Comparison of ENCODE assay signal across 8 cellular contexts in genomic region chr11:124622531-124623451, GRCh38. TPM values are rescaled to one million over a fixed set of nuclear protein-coding genes. Genes with fewer than 3 reads are reported as not detected.
DNase-seq lines count a peak whose midpoint lies in the region; ATAC-seq and TF ChIP-seq lines count a peak whose summit lies in the region.

A gene with protein sequence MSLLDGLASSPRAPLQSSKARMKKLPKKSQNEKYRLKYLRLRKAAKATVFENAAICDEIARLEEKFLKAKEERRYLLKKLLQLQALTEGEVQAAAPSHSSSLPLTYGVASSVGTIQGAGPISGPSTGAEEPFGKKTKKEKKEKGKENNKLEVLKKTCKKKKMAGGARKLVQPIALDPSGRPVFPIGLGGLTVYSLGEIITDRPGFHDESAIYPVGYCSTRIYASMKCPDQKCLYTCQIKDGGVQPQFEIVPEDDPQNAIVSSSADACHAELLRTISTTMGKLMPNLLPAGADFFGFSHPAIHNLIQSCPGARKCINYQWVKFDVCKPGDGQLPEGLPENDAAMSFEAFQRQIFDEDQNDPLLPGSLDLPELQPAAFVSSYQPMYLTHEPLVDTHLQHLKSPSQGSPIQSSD (plus strand): TSS chr11:124622864. CDS start chr11:124623084, 220 bp downstream.

- H3K9me3 ChIP-seq in mucosa of rectum (ENCODE audit: control insufficient read depth in 2 of 2, low read length in 2 of 2): no peaks in the 10 kb centered on the region

- H3K4me3 ChIP-seq in mucosa of rectum (ENCODE audit: low read length in 2 of 2): peak within 1 kb of the TSS; percentile 93 to 97

- peaks cover 49% of the 10 kb centered on the region for H3K36me3 Mint-ChIP-seq in activated T-cell treated with anti-CD3 and anti-CD28 coated beads, Interleukin-2, amount 50 U/mL, for 24 hours (ENCODE audit: low read depth)

- in situ Hi-C loops in KBM-7 (cut with MboI; ENCODE audit: low pct_unique_long_range_greater_than_20kb, low sequenced_read_pairs): no loop called here

- DNase-seq in DMS153 (lab: John Stamatoyannopoulos, UW) (peak; percentile 82), KBM-7 (peak; percentile 93), erythroblast (lab: John Stamatoyannopoulos, UW) (peak; percentile 92)
- DNase-seq in activated T-cell treated with anti-CD3 and anti-CD28 coated beads, Interleukin-2, amount 50 U/mL, for 24 hours: peak; percentile 85
- peak; percentile 85 for DNase-seq in stimulated activated CD8-positive, alpha-beta memory T cell treated with anti-CD3 and anti-CD28 coated beads, Interleukin-4, amount 100 ng/mL, for 48 hours

- peaks cover 21 to 27% of the 10 kb centered on the region in 2 donors for H3K36me3 ChIP-seq in mucosa of rectum (ENCODE audit: control insufficient read depth in 2 of 2, insufficient read depth in 2 of 2, low read length in 2 of 2)

- peak within 1 kb of the TSS; percentile 91 to 94 for H3K9ac ChIP-seq in mucosa of rectum (ENCODE audit: low read depth in 1 of 2, low read length in 2 of 2)

- no peaks in the 10 kb centered on the region for H3K9me3 Mint-ChIP-seq in activated T-cell treated with anti-CD3 and anti-CD28 coated beads, Interleukin-2, amount 50 U/mL, for 24 hours

- H3K4me3 Mint-ChIP-seq in activated T-cell treated with anti-CD3 and anti-CD28 coated beads, Interleukin-2, amount 50 U/mL, for 24 hours: peak within 1 kb of the TSS; percentile 93

- H3K27me3 Mint-ChIP-seq in activated T-cell treated with anti-CD3 and anti-CD28 coated beads, Interleukin-2, amount 50 U/mL, for 24 hours: peaks cover 2% of the 10 kb centered on the region

- H3K27me3 ChIP-seq in mucosa of rectum (ENCODE audit: control insufficient read depth in 2 of 2, insufficient read depth in 2 of 2, low read length in 2 of 2): no peaks in the 10 kb centered on the region

- H3K27ac ChIP-seq in mucosa of rectum (ENCODE audit: low read depth in 2 of 2, low read length in 2 of 2): peak within 1 kb of the TSS; percentile 89

- peak; percentile 99 for ATAC-seq in GM21619 (IDR thresholded peaks at IDR 0.05; ENCODE audit: unreplicated experiment)

- peak within 1 kb of the TSS; percentile 95 for H3K27ac Mint-ChIP-seq in activated T-cell treated with anti-CD3 and anti-CD28 coated beads, Interleukin-2, amount 50 U/mL, for 24 hours

- peaks cover 40% of the 10 kb centered on the region for H3K4me1 Mint-ChIP-seq in activated T-cell treated with anti-CD3 and anti-CD28 coated beads, Interleukin-2, amount 50 U/mL, for 24 hours (ENCODE audit: low read depth)

- H3K4me1 ChIP-seq in mucosa of rectum (ENCODE audit: control insufficient read depth in 2 of 2, insufficient read depth in 2 of 2, low read length in 2 of 2): peaks cover 7 to 11% of the 10 kb centered on the region in 2 donors

- peak; percentile 98 for TF ChIP-seq POLR2A in erythroblast (IDR thresholded peaks at IDR 0.05; ENCODE audit: low read length)

TF ChIP-seq in PFSK-1, 5 proteins besides CTCF, POLR2A, EP300 and RAD21:
- peak; percentile 99 for TF ChIP-seq POLR2AphosphoS5 (IDR thresholded peaks at IDR 0.05; ENCODE audit: low read depth, low read length)
- TF ChIP-seq, protein P1, sequence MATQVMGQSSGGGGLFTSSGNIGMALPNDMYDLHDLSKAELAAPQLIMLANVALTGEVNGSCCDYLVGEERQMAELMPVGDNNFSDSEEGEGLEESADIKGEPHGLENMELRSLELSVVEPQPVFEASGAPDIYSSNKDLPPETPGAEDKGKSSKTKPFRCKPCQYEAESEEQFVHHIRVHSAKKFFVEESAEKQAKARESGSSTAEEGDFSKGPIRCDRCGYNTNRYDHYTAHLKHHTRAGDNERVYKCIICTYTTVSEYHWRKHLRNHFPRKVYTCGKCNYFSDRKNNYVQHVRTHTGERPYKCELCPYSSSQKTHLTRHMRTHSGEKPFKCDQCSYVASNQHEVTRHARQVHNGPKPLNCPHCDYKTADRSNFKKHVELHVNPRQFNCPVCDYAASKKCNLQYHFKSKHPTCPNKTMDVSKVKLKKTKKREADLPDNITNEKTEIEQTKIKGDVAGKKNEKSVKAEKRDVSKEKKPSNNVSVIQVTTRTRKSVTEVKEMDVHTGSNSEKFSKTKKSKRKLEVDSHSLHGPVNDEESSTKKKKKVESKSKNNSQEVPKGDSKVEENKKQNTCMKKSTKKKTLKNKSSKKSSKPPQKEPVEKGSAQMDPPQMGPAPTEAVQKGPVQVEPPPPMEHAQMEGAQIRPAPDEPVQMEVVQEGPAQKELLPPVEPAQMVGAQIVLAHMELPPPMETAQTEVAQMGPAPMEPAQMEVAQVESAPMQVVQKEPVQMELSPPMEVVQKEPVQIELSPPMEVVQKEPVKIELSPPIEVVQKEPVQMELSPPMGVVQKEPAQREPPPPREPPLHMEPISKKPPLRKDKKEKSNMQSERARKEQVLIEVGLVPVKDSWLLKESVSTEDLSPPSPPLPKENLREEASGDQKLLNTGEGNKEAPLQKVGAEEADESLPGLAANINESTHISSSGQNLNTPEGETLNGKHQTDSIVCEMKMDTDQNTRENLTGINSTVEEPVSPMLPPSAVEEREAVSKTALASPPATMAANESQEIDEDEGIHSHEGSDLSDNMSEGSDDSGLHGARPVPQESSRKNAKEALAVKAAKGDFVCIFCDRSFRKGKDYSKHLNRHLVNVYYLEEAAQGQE (IDR thresholded peaks at IDR 0.05; ENCODE audit: insufficient read depth in 1 of 2, low read depth in 2 of 2, low read length in 2 of 2): peak in 1 of 2 experiments; percentile 35; a peak in 2 of 4 replicates
- peak; percentile 32; the same call in 1 of the 2 replicates for TF ChIP-seq SIN3A (IDR thresholded peaks at IDR 0.05; ENCODE audit: borderline replicate concordance, insufficient read depth, low read length)
- TF ChIP-seq FOXP2 (optimal IDR thresholded peaks at IDR 0.05; ENCODE audit: borderline replicate concordance, extremely low read depth, extremely low read length, insufficient read depth): peak; percentile 73
- peak; percentile 94 for TF ChIP-seq TAF1 (IDR thresholded peaks at IDR 0.05; ENCODE audit: borderline replicate concordance, insufficient read depth, low read length)

RNA-seq across cellular contexts. Expression of the gene that starts here (rescaled TPM):
- polyA plus RNA-seq in PFSK-1 (2012; ENCODE audit: insufficient read length, low read depth): 23.2 TPM

Comparison
In these comparisons a context has a peak if more than half of its experiments do, and no peak if none do; other contexts are left out.
1. Peak in every context shown above with its lines: DNase-seq, ATAC-seq, H3K4me3 ChIP-seq and H3K27ac ChIP-seq.